Comparison of ENCODE assay signal across 10 cellular contexts in the genomic region with DNA sequence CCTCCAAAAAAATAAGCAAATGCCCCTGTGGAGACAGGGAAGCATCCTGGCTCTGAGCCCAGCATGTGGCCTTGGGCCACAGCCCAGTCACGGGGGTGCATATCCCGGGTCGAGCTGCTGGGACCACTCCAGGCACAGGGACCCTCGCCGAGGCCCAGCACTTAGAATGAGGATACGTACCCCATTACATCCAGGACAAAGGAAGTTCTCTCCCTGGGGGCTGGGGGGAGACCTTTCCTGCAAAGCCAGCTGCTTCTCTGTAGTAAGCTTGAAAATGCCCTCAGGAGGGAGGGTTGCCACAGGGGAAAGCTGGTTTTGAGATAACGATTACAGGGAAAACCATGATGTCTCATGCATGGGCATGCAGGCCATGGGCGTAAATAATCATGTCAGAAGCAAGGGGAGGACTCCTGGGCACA.
DNase-seq lines count a peak whose midpoint lies in the region; ATAC-seq and TF ChIP-seq lines count a peak whose summit lies in the region.
"Had no signal": no experiment of that assay in that cellular context is flagged by ENCODE, and none has a peak within 500 bp of the region (broad histone marks: within the 10 kb centered on the region; RNA-seq: fewer than 3 reads in every experiment).

No MANE protein-coding gene starts in this region.

- ATAC-seq in HG03460 (IDR thresholded peaks at IDR 0.05; ENCODE audit: unreplicated experiment) (no peak), GM18909 (IDR thresholded peaks at IDR 0.05; ENCODE audit: poor library complexity, unreplicated experiment) (no peak), GM21367 (IDR thresholded peaks at IDR 0.05; ENCODE audit: unreplicated experiment) (no peak)

- no peaks in the 10 kb centered on the region for H3K9me3 ChIP-seq in BE2C
- H3K9me3 ChIP-seq in endodermal cell (ENCODE audit: control insufficient read depth, low read length) = no peaks in the 10 kb centered on the region

- H3K27ac Mint-ChIP-seq in endodermal cell = no peak overlapping the region

- H3K9me3 Mint-ChIP-seq in endodermal cell = no peaks in the 10 kb centered on the region

- no peak overlapping the region for H3K9ac ChIP-seq in endodermal cell (ENCODE audit: extremely low read depth, low read length, poor library complexity, severe bottlenecking)

- H3K4me3 ChIP-seq in BE2C (ENCODE audit: low read depth, low read length) = no peak overlapping the region
- H3K4me3 ChIP-seq in endodermal cell (ENCODE audit: low read length) = no peak overlapping the region

- H3K4me1 ChIP-seq in BE2C = peaks cover 5% of the 10 kb centered on the region; the same call in 1 of the 2 replicates
- H3K4me1 ChIP-seq in endodermal cell (ENCODE audit: control insufficient read depth, insufficient read depth, low read length) = no peaks in the 10 kb centered on the region

- H3K27me3 Mint-ChIP-seq in endodermal cell (ENCODE audit: insufficient read depth) = no peaks in the 10 kb centered on the region

- DNase-seq in BE2C (peak; percentile 36), LHCN-M2 (ENCODE audit: low read depth) (peak; percentile 23), endodermal cell (peak; percentile 44), myocyte (ENCODE audit: low read depth) (peak; percentile 38)
- DNase-seq in stimulated activated CD4-positive, alpha-beta T cell treated with anti-CD3 and anti-CD28 coated beads, Interleukin-4, amount 100 ng/mL, for 4 hours = no peak
- DNase-seq: NCI-H1048, T-helper 9 cell had no signal

- peaks cover 4% of the 10 kb centered on the region for H3K4me1 Mint-ChIP-seq in endodermal cell

- peak overlapping the region; percentile 39 for H3K27ac ChIP-seq in endodermal cell (ENCODE audit: low read depth, low read length)

- H3K4me3 Mint-ChIP-seq in endodermal cell = no peak overlapping the region

- TF ChIP-seq CTCF in BE2C (IDR thresholded peaks at IDR 0.05; ENCODE audit: low read depth, low read length) (no peak), endodermal cell (conservative IDR thresholded peaks at IDR 0.05) (no peak)

- peaks cover 13% of the 10 kb centered on the region for H3K36me3 Mint-ChIP-seq in endodermal cell (ENCODE audit: low read depth)

- WGBS in endodermal cell (ENCODE audit: insufficient coverage in 1 of 2, insufficient read length in 1 of 2), 2 experiments = 85 to 89% methylated on average over 5 to 8 of the region's 8 CpGs

- no peaks in the 10 kb centered on the region for H3K27me3 ChIP-seq in BE2C
- no peaks in the 10 kb centered on the region for H3K27me3 ChIP-seq in endodermal cell (ENCODE audit: control insufficient read depth, insufficient read depth, low read length, poor library complexity, severe bottlenecking)

- no peaks in the 10 kb centered on the region; the same call in 1 of the 2 replicates for H3K36me3 ChIP-seq in BE2C
- H3K36me3 ChIP-seq in endodermal cell (ENCODE audit: control insufficient read depth, insufficient read depth, low read length) = peaks cover 63% of the 10 kb centered on the region

Comparison
In these comparisons a context has a peak if more than half of its experiments do, and no peak if none do; other contexts are left out.
1. DNase-seq: peak in BE2C (single experiment), LHCN-M2 (single experiment), endodermal cell (single experiment) and myocyte (single experiment); none in stimulated activated CD4-positive, alpha-beta T cell treated with anti-CD3 and anti-CD28 coated beads, Interleukin-4, amount 100 ng/mL, for 4 hours (0 of 2).